ENCODE assay signal across 16 cellular contexts in genomic region chr10:114879093-114879492, GRCh38. TPM values are rescaled to one million over a fixed set of nuclear protein-coding genes. Genes with fewer than 3 reads are reported as not detected.
A peak's percentile ranks its signal among the peaks of the same experiment; 100 is the strongest.
DNase-seq lines count a peak whose midpoint lies in the region; ATAC-seq and TF ChIP-seq lines count a peak whose summit lies in the region.
"Had no signal": no experiment of that assay in that cellular context is flagged by ENCODE, and none has a peak within 500 bp of the region (broad histone marks: within the 10 kb centered on the region; RNA-seq: fewer than 3 reads in every experiment).

No MANE protein-coding gene starts in this region.

- H3F3A ChIP-seq in Loucy (ENCODE audit: low read depth) = no peaks in the 10 kb centered on the region

- H3K27me3 ChIP-seq in Loucy (ENCODE audit: insufficient read depth, low read length, poor library complexity, severe bottlenecking) (no peaks in the 10 kb centered on the region), upper lobe of left lung (no peaks in the 10 kb centered on the region)
- H3K27me3 ChIP-seq: cardiac muscle cell, right atrium auricular region, testis had no signal

- peak overlapping the region; percentile 86 for H2AFZ ChIP-seq in Loucy (ENCODE audit: low read length)

- H3K9me3 ChIP-seq in Loucy (ENCODE audit: insufficient read depth, low read depth, low read length) = no peaks in the 10 kb centered on the region
- no peaks in the 10 kb centered on the region for H3K9me3 ChIP-seq in upper lobe of left lung
- H3K9me3 ChIP-seq: right atrium auricular region, testis had no signal

- H3K9me2 ChIP-seq in Loucy (replicated peaks; ENCODE audit: low read depth, low read length) = no peaks in the 10 kb centered on the region

- H3K9me3 Mint-ChIP-seq in activated T-helper 17 cell treated with anti-CD3 and anti-CD28 coated beads, Interleukin-2, amount 50 U/mL, for 72 hours = no peaks in the 10 kb centered on the region
- H3K9me3 Mint-ChIP-seq: activated naive CD8-positive, alpha-beta T cell treated with anti-CD3 and anti-CD28 coated beads, Interleukin-2, amount 50 U/mL, for 24 hours; activated T-helper 2 cell treated with anti-CD3 and anti-CD28 coated beads, Interferon-gamma antibody, Interleukin-2, Interleukin-4, amounts not matched to agents 10 μg/mL and 5 μg/mL and 100 μg/mL, durations not matched to agents 14 hours and 24 hours and 36 hours had no signal

- H3K27me3 Mint-ChIP-seq in activated T-helper 17 cell treated with anti-CD3 and anti-CD28 coated beads, Interleukin-2, amount 50 U/mL, for 72 hours = peaks cover 27% of the 10 kb centered on the region

- TF ChIP-seq CTCF in AG10803 (conservative IDR thresholded peaks at IDR 0.05; ENCODE audit: low read length) = no peak
- TF ChIP-seq CTCF in Loucy (conservative IDR thresholded peaks at IDR 0.05; ENCODE audit: low read length) = no peak
- no peak for TF ChIP-seq CTCF in upper lobe of left lung (IDR thresholded peaks at IDR 0.05)

- TF ChIP-seq POLR2A in upper lobe of left lung (IDR thresholded peaks at IDR 0.05) = no peak

- no peak overlapping the region for H3K4me3 ChIP-seq in AG10803 (ENCODE audit: low read length)
- no peak overlapping the region for H3K4me3 ChIP-seq in Loucy (ENCODE audit: low read length, poor library complexity, severe bottlenecking)
- no peak overlapping the region for H3K4me3 ChIP-seq in upper lobe of left lung
- H3K4me3 ChIP-seq: cardiac muscle cell, right atrium auricular region, testis had no signal

- H3K36me3 ChIP-seq in Loucy (ENCODE audit: insufficient read depth, low read length) (no peaks in the 10 kb centered on the region), upper lobe of left lung (no peaks in the 10 kb centered on the region)
- H3K36me3 ChIP-seq: cardiac muscle cell, right atrium auricular region had no signal

- DNase-seq in AG10803 (ENCODE audit: low read depth) (peak; percentile 30), medulla oblongata (ENCODE audit: extremely low spot score) (peak; percentile 7), NCI-H526 treated with DMSO at 0.1 percent for 48 hours (lab: John Stamatoyannopoulos, UW) (no peak), upper lobe of left lung (no peak)
- no peak for DNase-seq in activated T-cell treated with anti-CD3 and anti-CD28 coated beads, Interleukin-2, amount 50 U/mL, for 1 hour
- DNase-seq: activated CD4-positive, CD25-positive, alpha-beta regulatory T cell treated with anti-CD3 and anti-CD28 coated beads, Interleukin-2, amount 50 U/mL, for 72 hours; NCI-H526; T1000 had no signal

- H3K79me2 ChIP-seq in Loucy (ENCODE audit: insufficient read depth, low read length) = no peaks in the 10 kb centered on the region

- peak overlapping the region; percentile 34 for H3K4me3 Mint-ChIP-seq in activated T-helper 17 cell treated with anti-CD3 and anti-CD28 coated beads, Interleukin-2, amount 50 U/mL, for 72 hours
- H3K4me3 Mint-ChIP-seq: activated naive CD8-positive, alpha-beta T cell treated with anti-CD3 and anti-CD28 coated beads, Interleukin-2, amount 50 U/mL, for 24 hours had no signal

- no peaks in the 10 kb centered on the region for H4K20me1 ChIP-seq in Loucy (ENCODE audit: insufficient read depth, low read length, poor library complexity, severe bottlenecking)

- no peak overlapping the region for H3K27ac Mint-ChIP-seq in activated T-helper 17 cell treated with anti-CD3 and anti-CD28 coated beads, Interleukin-2, amount 50 U/mL, for 72 hours
- H3K27ac Mint-ChIP-seq: activated naive CD8-positive, alpha-beta T cell treated with anti-CD3 and anti-CD28 coated beads, Interleukin-2, amount 50 U/mL, for 24 hours; activated T-helper 2 cell treated with anti-CD3 and anti-CD28 coated beads, Interferon-gamma antibody, Interleukin-2, Interleukin-4, amounts not matched to agents 10 μg/mL and 5 μg/mL and 100 μg/mL, durations not matched to agents 14 hours and 24 hours and 36 hours had no signal

- peak overlapping the region; percentile 40 for H3K4me2 ChIP-seq in Loucy (ENCODE audit: low read depth, low read length, poor library complexity, severe bottlenecking)

- H3K9ac ChIP-seq in Loucy (ENCODE audit: low read depth, low read length, poor library complexity, severe bottlenecking) = no peak overlapping the region

- no peaks in the 10 kb centered on the region for H3K36me3 Mint-ChIP-seq in activated T-helper 17 cell treated with anti-CD3 and anti-CD28 coated beads, Interleukin-2, amount 50 U/mL, for 72 hours (ENCODE audit: low read depth)

- H3K4me1 ChIP-seq in Loucy (ENCODE audit: insufficient read depth, low read length, poor library complexity, severe bottlenecking) (peaks cover 9% of the 10 kb centered on the region), upper lobe of left lung (peaks cover 0 to 12% (median 4%) of the 10 kb centered on the region in 4 donors)

- H3K27ac ChIP-seq in upper lobe of left lung = no peak overlapping the region
- H3K27ac ChIP-seq: cardiac muscle cell, right atrium auricular region, testis had no signal

- no peak for TF ChIP-seq EP300 in upper lobe of left lung (IDR thresholded peaks at IDR 0.05)

- peaks cover 5% of the 10 kb centered on the region for H3K4me1 Mint-ChIP-seq in activated T-helper 17 cell treated with anti-CD3 and anti-CD28 coated beads, Interleukin-2, amount 50 U/mL, for 72 hours

- no peak for ATAC-seq in activated T-helper 17 cell treated with anti-CD3 and anti-CD28 coated beads, Interleukin-2, amount 50 U/mL, for 72 hours (replicated peaks)
- ATAC-seq in upper lobe of left lung (ENCODE audit: low FRiP score in 2 of 2) (no peak), HG02884 (IDR thresholded peaks at IDR 0.05; ENCODE audit: unreplicated experiment) (no peak)
- ATAC-seq: activated naive CD8-positive, alpha-beta T cell treated with anti-CD3 and anti-CD28 coated beads, Interleukin-2, amount 50 U/mL, for 24 hours had no signal

RNA-seq across cellular contexts. Expression of gene FHIP2A, which starts 57.5 kb away (rescaled TPM):
- total RNA-seq in activated T-helper 17 cell treated with anti-CD3 and anti-CD28 coated beads, Interleukin-2, amount 50 U/mL, for 72 hours = 10 to 100 TPM; 22.8 to 31.2 TPM
- total RNA-seq in upper lobe of left lung = 10 to 100 TPM; 21.9 to 45.5 (median 26.2) TPM

RNA-seq across cellular contexts. Expression of gene TRUB1, which starts 58.9 kb away (rescaled TPM):
- 10 to 100 TPM; 13.4 to 19.8 TPM for total RNA-seq in activated T-helper 17 cell treated with anti-CD3 and anti-CD28 coated beads, Interleukin-2, amount 50 U/mL, for 72 hours
- 10 to 100 TPM; 10.1 to 68.0 (median 15.0) TPM for total RNA-seq in upper lobe of left lung

Comparison
In these comparisons a context has a peak if more than half of its experiments do, and no peak if none do; other contexts are left out.
1. DNase-seq: peak in AG10803 (single experiment) and medulla oblongata (single experiment); none in NCI-H526 treated with DMSO at 0.1 percent for 48 hours (single experiment), activated T-cell treated with anti-CD3 and anti-CD28 coated beads, Interleukin-2, amount 50 U/mL, for 1 hour (single experiment) and upper lobe of left lung (0 of 2).